ENCODE assay signal across 8 cellular contexts in genomic region chr7:5396542-5396941, GRCh38. TPM values are rescaled to one million over a fixed set of nuclear protein-coding genes. Genes with fewer than 3 reads are reported as not detected.
DNase-seq lines count a peak whose midpoint lies in the region; ATAC-seq and TF ChIP-seq lines count a peak whose summit lies in the region.

No MANE protein-coding gene starts in this region.

- H3K9me2 ChIP-seq in SK-N-SH, result no peaks in the 10 kb centered on the region

- H3K9ac ChIP-seq in SK-N-SH, result no peak overlapping the region

- no peak overlapping the region for H3K4me2 ChIP-seq in SK-N-SH

- POLR2A ChIA-PET in SK-N-SH (lab: Yijun Ruan, JAX), result interaction anchor here (0.9 kb wide), 1 partner anchor 25 kb away, joined by 3 read pairs; no protein-coding TSS in a partner anchor

- H3K9me3 ChIP-seq in SK-N-SH, result no peaks in the 10 kb centered on the region

- H4K20me1 ChIP-seq in SK-N-SH (ENCODE audit: insufficient read depth), result peaks cover 95% of the 10 kb centered on the region

- H3K4me1 ChIP-seq in SK-N-SH (ENCODE audit: control insufficient read depth in 1 of 2, insufficient read depth in 2 of 2, low read depth in 1 of 2, low read length in 1 of 2), result no peaks in the 10 kb centered on the region

- H3K4me1 Mint-ChIP-seq in activated naive CD8-positive, alpha-beta T cell treated with anti-CD3 and anti-CD28 coated beads for 36 hours, result peaks cover 13% of the 10 kb centered on the region

- no peaks in the 10 kb centered on the region for H3K9me3 Mint-ChIP-seq in activated naive CD8-positive, alpha-beta T cell treated with anti-CD3 and anti-CD28 coated beads for 36 hours

- peak; percentile 28 for ATAC-seq in HG03097 (IDR thresholded peaks at IDR 0.05; ENCODE audit: low FRiP score, unreplicated experiment)
- peak; percentile 21 for ATAC-seq in left colon

- no peak overlapping the region for H3K27ac ChIP-seq in SK-N-SH (ENCODE audit: low read depth in 2 of 2, low read length in 1 of 2)

- no peak overlapping the region for H2AFZ ChIP-seq in SK-N-SH (ENCODE audit: low read depth)

- no peak overlapping the region for H3K4me3 ChIP-seq in SK-N-SH (ENCODE audit: low read depth in 2 of 2, low read length in 1 of 2)

- CTCF ChIA-PET in SK-N-SH (lab: Yijun Ruan, JAX), result interaction anchor here (0.6 to 1.7 kb wide), 10 partner anchors 11 to 394 kb away, joined by 3 to 11 read pairs (median 3); partner anchors contain the start of gene WIPI2

- whole genome bisulfite sequencing in SK-N-SH (ENCODE audit: low lambda C conversion rate), result 81% methylated on average over 6 of the region's 6 CpGs

- H3K4me3 Mint-ChIP-seq in activated naive CD8-positive, alpha-beta T cell treated with anti-CD3 and anti-CD28 coated beads for 36 hours, result peak overlapping the region; percentile 74

- TF ChIP-seq CTCF in SK-N-SH (IDR thresholded peaks at IDR 0.05), result no peak

- H3K36me3 Mint-ChIP-seq in activated naive CD8-positive, alpha-beta T cell treated with anti-CD3 and anti-CD28 coated beads for 36 hours, result peaks cover 8% of the 10 kb centered on the region

- peak overlapping the region; percentile 91 for H3K27ac Mint-ChIP-seq in activated naive CD8-positive, alpha-beta T cell treated with anti-CD3 and anti-CD28 coated beads for 36 hours

- TF ChIP-seq RAD21 in SK-N-SH (IDR thresholded peaks at IDR 0.05; ENCODE audit: low read length), result peak; percentile 47

- peaks cover 12 to 22% of the 10 kb centered on the region in 2 experiments for H3K36me3 ChIP-seq in SK-N-SH (replicated peaks in 1 of 2; ENCODE audit: control insufficient read depth in 1 of 2, insufficient read depth in 2 of 2, low read length in 1 of 2)

- intact Hi-C loops in left colon (cut with DNase I, micrococcal nuclease), result no loop called here

- H3F3A ChIP-seq in SK-N-SH (replicated peaks; ENCODE audit: insufficient read depth), result peaks cover 6% of the 10 kb centered on the region

- peak; percentile 62 for DNase-seq in activated gamma-delta T cell treated with Interleukin-2 at 50 U/mL for 16 hours
- DNase-seq in activated gamma-delta T cell (lab: John Stamatoyannopoulos, UW), result no peak
- peak; percentile 63 for DNase-seq in SK-N-SH
- DNase-seq in activated naive CD8-positive, alpha-beta T cell treated with anti-CD3 and anti-CD28 coated beads for 36 hours, result peak; percentile 64
- DNase-seq in left colon, result peak; percentile 59 to 60
- peak; percentile 34 to 38 for DNase-seq in stimulated activated CD8-positive, alpha-beta memory T cell treated with anti-CD3 and anti-CD28 coated beads, Interleukin-15, amount 100 ng/mL, for 48 hours (ENCODE audit: low read depth in 2 of 2)
- DNase-seq in NCI-H1105 treated with DMSO at 0.1 percent for 48 hours (lab: John Stamatoyannopoulos, UW), result no peak

- H3K27me3 ChIP-seq in SK-N-SH (ENCODE audit: insufficient read depth), result no peaks in the 10 kb centered on the region

- H3K79me2 ChIP-seq in SK-N-SH (ENCODE audit: insufficient read depth), result peaks cover 96% of the 10 kb centered on the region

- H3K27me3 Mint-ChIP-seq in activated naive CD8-positive, alpha-beta T cell treated with anti-CD3 and anti-CD28 coated beads for 36 hours, result no peaks in the 10 kb centered on the region

- no peak for TF ChIP-seq EP300 in SK-N-SH (IDR thresholded peaks at IDR 0.05; ENCODE audit: borderline replicate concordance in 1 of 2, low read depth in 1 of 2, low read length in 1 of 2)

TF ChIP-seq in SK-N-SH, 30 proteins besides CTCF, POLR2A, EP300 and RAD21:
- TF ChIP-seq GABPA (IDR thresholded peaks at IDR 0.05; ENCODE audit: low read depth), result no peak
- no peak for TF ChIP-seq RCOR1 (IDR thresholded peaks at IDR 0.05; ENCODE audit: low read length)
- TF ChIP-seq, protein P1, sequence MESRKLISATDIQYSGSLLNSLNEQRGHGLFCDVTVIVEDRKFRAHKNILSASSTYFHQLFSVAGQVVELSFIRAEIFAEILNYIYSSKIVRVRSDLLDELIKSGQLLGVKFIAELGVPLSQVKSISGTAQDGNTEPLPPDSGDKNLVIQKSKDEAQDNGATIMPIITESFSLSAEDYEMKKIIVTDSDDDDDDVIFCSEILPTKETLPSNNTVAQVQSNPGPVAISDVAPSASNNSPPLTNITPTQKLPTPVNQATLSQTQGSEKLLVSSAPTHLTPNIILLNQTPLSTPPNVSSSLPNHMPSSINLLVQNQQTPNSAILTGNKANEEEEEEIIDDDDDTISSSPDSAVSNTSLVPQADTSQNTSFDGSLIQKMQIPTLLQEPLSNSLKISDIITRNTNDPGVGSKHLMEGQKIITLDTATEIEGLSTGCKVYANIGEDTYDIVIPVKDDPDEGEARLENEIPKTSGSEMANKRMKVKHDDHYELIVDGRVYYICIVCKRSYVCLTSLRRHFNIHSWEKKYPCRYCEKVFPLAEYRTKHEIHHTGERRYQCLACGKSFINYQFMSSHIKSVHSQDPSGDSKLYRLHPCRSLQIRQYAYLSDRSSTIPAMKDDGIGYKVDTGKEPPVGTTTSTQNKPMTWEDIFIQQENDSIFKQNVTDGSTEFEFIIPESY (IDR thresholded peaks at IDR 0.05; ENCODE audit: borderline replicate concordance, low read depth), result no peak
- no peak for TF ChIP-seq MEF2A (IDR thresholded peaks at IDR 0.05; ENCODE audit: borderline replicate concordance, low read depth)
- no peak for TF ChIP-seq MXI1 (IDR thresholded peaks at IDR 0.05; ENCODE audit: low read depth, low read length)
- no peak for TF ChIP-seq TCF12 (IDR thresholded peaks at IDR 0.05)
- TF ChIP-seq SMC3 (IDR thresholded peaks at IDR 0.05; ENCODE audit: low read depth, low read length), result peak; percentile 15; the same call in 1 of the 2 replicates

RNA-seq across cellular contexts. Expression of gene TNRC18, which starts 27.1 kb away (rescaled TPM):
- polyA plus RNA-seq in SK-N-SH (2012; rRNA removed), result 19.9 and 34.4 TPM in 2 replicates
- polyA plus RNA-seq in SK-N-SH (2012; cell fraction: cytosol; rRNA removed), result 20.4 and 25.5 TPM in 2 replicates
- polyA plus RNA-seq in SK-N-SH (2012; cell fraction: nucleus; rRNA removed), result 78.0 and 126 TPM in 2 replicates
- 10 to 100 TPM; 47.6 to 48.0 TPM for total RNA-seq in activated naive CD8-positive, alpha-beta T cell treated with anti-CD3 and anti-CD28 coated beads for 36 hours
- 100 to 1,000 TPM in 1 of 2 donors, 10 to 100 TPM in 1; 94.1 to 103 TPM for total RNA-seq in left colon

Comparison
In these comparisons a context has a peak if more than half of its experiments do, and no peak if none do; other contexts are left out.
1. DNase-seq: peak in activated gamma-delta T cell treated with Interleukin-2 at 50 U/mL for 16 hours (single experiment), SK-N-SH (single experiment), activated naive CD8-positive, alpha-beta T cell treated with anti-CD3 and anti-CD28 coated beads for 36 hours (single experiment), left colon (2 of 2) and stimulated activated CD8-positive, alpha-beta memory T cell treated with anti-CD3 and anti-CD28 coated beads, Interleukin-15, amount 100 ng/mL, for 48 hours (2 of 2); none in activated gamma-delta T cell (single experiment) and NCI-H1105 treated with DMSO at 0.1 percent for 48 hours (single experiment).